19 cellular contexts compared by ENCODE assay signal in the genomic region with DNA sequence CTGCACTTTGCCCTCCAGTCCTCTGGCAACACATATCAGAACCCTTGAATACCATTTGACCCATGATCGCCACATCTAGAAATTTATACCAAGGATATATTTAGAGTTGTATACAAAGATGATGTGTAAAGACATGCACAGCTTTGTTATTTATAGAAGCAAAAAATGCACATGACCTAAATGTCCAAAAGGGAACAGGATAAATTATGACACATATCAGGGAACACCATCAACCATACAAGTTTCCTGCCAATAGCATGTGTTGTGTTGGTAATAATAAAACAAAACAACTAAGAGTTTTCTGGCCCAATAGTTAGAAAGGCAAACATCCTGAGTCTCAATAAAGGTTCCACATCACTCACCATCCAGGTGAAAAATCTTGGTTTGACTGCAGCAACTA.
"Had no signal": no experiment of that assay in that cellular context is flagged by ENCODE, and none has a peak within 500 bp of the region (broad histone marks: within the 10 kb centered on the region; RNA-seq: fewer than 3 reads in every experiment).

No MANE protein-coding gene starts in this region.

- H3K9me3 ChIP-seq: colonic mucosa, left lung, lower lobe of right lung, neutrophil, pancreas, right atrium auricular region, spleen, suprapubic skin, transverse colon, upper lobe of right lung, uterus had no signal

- H3K4me1 ChIP-seq: colonic mucosa, left lung, transverse colon had no signal

- H2AFZ ChIP-seq: hepatocyte had no signal

- H3K27ac ChIP-seq: colonic mucosa, hepatocyte, left lung, lower lobe of right lung, neutrophil, pancreas, skin epidermis, spleen, suprapubic skin, transverse colon, upper lobe of right lung, uterus had no signal

- H3K79me2 ChIP-seq: hepatocyte had no signal

- DNase-seq: colonic mucosa; effector memory CD8-positive, alpha-beta T cell; head of caudate nucleus; left cardiac atrium; left lung; lower lobe of right lung; naive B cell; pancreas; spleen; stimulated activated CD4-positive, alpha-beta T cell treated with anti-CD3 and anti-CD28 coated beads, Interleukin-4, amount 100 ng/mL, for 4 hours; stimulated activated naive B cell treated with anti-CD40 and anti-IgM and Interleukin-4, amounts not matched to agents 10 μg/mL and 1 μg/mL and 100 μg/mL, for 72 hours; transverse colon; upper lobe of right lung; uterus had no signal

- H3K27me3 ChIP-seq: colonic mucosa, hepatocyte, left lung, neutrophil, pancreas, right atrium auricular region, spleen, suprapubic skin, transverse colon, upper lobe of right lung, uterus had no signal

- H3K36me3 ChIP-seq: colonic mucosa, pancreas, right atrium auricular region, uterus had no signal

- H3K4me2 ChIP-seq: hepatocyte had no signal

- H3K4me3 ChIP-seq: colonic mucosa, hepatocyte, left lung, lower lobe of right lung, pancreas, right atrium auricular region, skin epidermis, spleen, suprapubic skin, transverse colon, upper lobe of right lung, uterus had no signal
